ENCODE assay signal across 1 cellular context in genomic region chr20:45322952-45323383, GRCh38.
TF ChIP-seq lines count a peak whose summit lies in the region.

No MANE protein-coding gene starts in this region.

TF ChIP-seq in GM23338, 12 proteins besides CTCF, POLR2A, EP300 and RAD21 (continued from another document):
- TF ChIP-seq, protein P1, sequence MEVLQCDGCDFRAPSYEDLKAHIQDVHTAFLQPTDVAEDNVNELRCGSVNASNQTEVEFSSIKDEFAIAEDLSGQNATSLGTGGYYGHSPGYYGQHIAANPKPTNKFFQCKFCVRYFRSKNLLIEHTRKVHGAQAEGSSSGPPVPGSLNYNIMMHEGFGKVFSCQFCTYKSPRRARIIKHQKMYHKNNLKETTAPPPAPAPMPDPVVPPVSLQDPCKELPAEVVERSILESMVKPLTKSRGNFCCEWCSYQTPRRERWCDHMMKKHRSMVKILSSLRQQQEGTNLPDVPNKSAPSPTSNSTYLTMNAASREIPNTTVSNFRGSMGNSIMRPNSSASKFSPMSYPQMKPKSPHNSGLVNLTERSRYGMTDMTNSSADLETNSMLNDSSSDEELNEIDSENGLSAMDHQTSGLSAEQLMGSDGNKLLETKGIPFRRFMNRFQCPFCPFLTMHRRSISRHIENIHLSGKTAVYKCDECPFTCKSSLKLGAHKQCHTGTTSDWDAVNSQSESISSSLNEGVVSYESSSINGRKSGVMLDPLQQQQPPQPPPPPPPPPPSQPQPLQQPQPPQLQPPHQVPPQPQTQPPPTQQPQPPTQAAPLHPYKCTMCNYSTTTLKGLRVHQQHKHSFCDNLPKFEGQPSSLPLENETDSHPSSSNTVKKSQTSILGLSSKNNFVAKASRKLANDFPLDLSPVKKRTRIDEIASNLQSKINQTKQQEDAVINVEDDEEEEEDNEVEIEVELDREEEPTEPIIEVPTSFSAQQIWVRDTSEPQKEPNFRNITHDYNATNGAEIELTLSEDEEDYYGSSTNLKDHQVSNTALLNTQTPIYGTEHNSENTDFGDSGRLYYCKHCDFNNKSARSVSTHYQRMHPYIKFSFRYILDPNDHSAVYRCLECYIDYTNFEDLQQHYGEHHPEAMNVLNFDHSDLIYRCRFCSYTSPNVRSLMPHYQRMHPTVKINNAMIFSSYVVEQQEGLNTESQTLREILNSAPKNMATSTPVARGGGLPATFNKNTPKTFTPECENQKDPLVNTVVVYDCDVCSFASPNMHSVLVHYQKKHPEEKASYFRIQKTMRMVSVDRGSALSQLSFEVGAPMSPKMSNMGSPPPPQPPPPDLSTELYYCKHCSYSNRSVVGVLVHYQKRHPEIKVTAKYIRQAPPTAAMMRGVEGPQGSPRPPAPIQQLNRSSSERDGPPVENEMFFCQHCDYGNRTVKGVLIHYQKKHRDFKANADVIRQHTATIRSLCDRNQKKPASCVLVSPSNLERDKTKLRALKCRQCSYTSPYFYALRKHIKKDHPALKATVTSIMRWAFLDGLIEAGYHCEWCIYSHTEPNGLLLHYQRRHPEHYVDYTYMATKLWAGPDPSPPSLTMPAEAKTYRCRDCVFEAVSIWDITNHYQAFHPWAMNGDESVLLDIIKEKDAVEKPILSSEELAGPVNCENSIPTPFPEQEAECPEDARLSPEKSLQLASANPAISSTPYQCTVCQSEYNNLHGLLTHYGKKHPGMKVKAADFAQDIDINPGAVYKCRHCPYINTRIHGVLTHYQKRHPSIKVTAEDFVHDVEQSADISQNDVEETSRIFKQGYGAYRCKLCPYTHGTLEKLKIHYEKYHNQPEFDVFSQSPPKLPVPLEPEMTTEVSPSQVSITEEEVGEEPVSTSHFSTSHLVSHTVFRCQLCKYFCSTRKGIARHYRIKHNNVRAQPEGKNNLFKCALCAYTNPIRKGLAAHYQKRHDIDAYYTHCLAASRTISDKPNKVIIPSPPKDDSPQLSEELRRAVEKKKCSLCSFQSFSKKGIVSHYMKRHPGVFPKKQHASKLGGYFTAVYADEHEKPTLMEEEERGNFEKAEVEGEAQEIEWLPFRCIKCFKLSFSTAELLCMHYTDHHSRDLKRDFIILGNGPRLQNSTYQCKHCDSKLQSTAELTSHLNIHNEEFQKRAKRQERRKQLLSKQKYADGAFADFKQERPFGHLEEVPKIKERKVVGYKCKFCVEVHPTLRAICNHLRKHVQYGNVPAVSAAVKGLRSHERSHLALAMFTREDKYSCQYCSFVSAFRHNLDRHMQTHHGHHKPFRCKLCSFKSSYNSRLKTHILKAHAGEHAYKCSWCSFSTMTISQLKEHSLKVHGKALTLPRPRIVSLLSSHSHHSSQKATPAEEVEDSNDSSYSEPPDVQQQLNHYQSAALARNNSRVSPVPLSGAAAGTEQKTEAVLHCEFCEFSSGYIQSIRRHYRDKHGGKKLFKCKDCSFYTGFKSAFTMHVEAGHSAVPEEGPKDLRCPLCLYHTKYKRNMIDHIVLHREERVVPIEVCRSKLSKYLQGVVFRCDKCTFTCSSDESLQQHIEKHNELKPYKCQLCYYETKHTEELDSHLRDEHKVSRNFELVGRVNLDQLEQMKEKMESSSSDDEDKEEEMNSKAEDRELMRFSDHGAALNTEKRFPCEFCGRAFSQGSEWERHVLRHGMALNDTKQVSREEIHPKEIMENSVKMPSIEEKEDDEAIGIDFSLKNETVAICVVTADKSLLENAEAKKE (CRISPR knock-in tag; IDR thresholded peaks at IDR 0.05) = no peak
- no peak for TF ChIP-seq EZH2phosphoT487 (IDR thresholded peaks at IDR 0.05; ENCODE audit: unreplicated experiment)
- TF ChIP-seq, protein P2, sequence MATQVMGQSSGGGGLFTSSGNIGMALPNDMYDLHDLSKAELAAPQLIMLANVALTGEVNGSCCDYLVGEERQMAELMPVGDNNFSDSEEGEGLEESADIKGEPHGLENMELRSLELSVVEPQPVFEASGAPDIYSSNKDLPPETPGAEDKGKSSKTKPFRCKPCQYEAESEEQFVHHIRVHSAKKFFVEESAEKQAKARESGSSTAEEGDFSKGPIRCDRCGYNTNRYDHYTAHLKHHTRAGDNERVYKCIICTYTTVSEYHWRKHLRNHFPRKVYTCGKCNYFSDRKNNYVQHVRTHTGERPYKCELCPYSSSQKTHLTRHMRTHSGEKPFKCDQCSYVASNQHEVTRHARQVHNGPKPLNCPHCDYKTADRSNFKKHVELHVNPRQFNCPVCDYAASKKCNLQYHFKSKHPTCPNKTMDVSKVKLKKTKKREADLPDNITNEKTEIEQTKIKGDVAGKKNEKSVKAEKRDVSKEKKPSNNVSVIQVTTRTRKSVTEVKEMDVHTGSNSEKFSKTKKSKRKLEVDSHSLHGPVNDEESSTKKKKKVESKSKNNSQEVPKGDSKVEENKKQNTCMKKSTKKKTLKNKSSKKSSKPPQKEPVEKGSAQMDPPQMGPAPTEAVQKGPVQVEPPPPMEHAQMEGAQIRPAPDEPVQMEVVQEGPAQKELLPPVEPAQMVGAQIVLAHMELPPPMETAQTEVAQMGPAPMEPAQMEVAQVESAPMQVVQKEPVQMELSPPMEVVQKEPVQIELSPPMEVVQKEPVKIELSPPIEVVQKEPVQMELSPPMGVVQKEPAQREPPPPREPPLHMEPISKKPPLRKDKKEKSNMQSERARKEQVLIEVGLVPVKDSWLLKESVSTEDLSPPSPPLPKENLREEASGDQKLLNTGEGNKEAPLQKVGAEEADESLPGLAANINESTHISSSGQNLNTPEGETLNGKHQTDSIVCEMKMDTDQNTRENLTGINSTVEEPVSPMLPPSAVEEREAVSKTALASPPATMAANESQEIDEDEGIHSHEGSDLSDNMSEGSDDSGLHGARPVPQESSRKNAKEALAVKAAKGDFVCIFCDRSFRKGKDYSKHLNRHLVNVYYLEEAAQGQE (IDR thresholded peaks at IDR 0.05; ENCODE audit: unreplicated experiment) = no peak
